Comparison of ENCODE assay signal across 8 cellular contexts in genomic region chr7:98284335-98285036, GRCh38. TPM values are rescaled to one million over a fixed set of nuclear protein-coding genes. Genes with fewer than 3 reads are reported as not detected.
DNase-seq lines count a peak whose midpoint lies in the region; ATAC-seq, FAIRE-seq and TF ChIP-seq lines count a peak whose summit lies in the region.

No MANE protein-coding gene starts in this region.

- BruUV-seq in HepG2 (replicated peaks; lab: Mats Ljungman, UMichigan), result no TSS peak

- H3K27me3 Mint-ChIP-seq in chondrocyte (ENCODE audit: low read depth), result no peaks in the 10 kb centered on the region

- TF ChIP-seq CTCF in AG10803 (conservative IDR thresholded peaks at IDR 0.05; ENCODE audit: low read length), result no peak; the same call in 1 of the 2 replicates
- no peak for TF ChIP-seq CTCF in chondrocyte (IDR thresholded peaks at IDR 0.05)
- no peak for TF ChIP-seq CTCF in HepG2 (CRISPR knock-in tag; IDR thresholded peaks at IDR 0.05)
- TF ChIP-seq CTCF in stomach (IDR thresholded peaks at IDR 0.05), result no peak

- H3K36me3 ChIP-seq in HepG2 (replicated peaks in 1 of 2; ENCODE audit: control insufficient read depth in 1 of 2, insufficient read depth in 2 of 2, low read length in 2 of 2) (peaks cover 3 to 7% of the 10 kb centered on the region in 2 experiments; a peak in 3 of 5 replicates), stomach (peaks cover 0 to 26% (median 15%) of the 10 kb centered on the region in 4 donors)

- peaks cover 61% of the 10 kb centered on the region for H3K4me1 Mint-ChIP-seq in chondrocyte (ENCODE audit: low read depth)

- POLR2A ChIA-PET in HepG2 (lab: Yijun Ruan, JAX), result no interaction called here

- H3K9me3 ChIP-seq in HepG2 (ENCODE audit: low read length), result no peaks in the 10 kb centered on the region
- H3K9me3 ChIP-seq in stomach, result no peaks in the 10 kb centered on the region

- DNase-seq in AG10803 (ENCODE audit: low read depth), result peak; percentile 97
- DNase-seq in KBM-7, result peak; percentile 73
- DNase-seq in chondrocyte (ENCODE audit: low spot score), result peak; percentile 93
- DNase-seq in HepG2 (ENCODE audit: low spot score), result peak; percentile 51
- peak; percentile 85 for DNase-seq in stomach
- DNase-seq in SIG-M5 (lab: John Stamatoyannopoulos, UW), result no peak
- no peak for DNase-seq in activated gamma-delta T cell (lab: John Stamatoyannopoulos, UW)
- no peak for DNase-seq in DMS79 treated with DMSO at 0.1 percent for 48 hours (lab: John Stamatoyannopoulos, UW)

- H3K36me3 Mint-ChIP-seq in chondrocyte (ENCODE audit: low read depth), result peaks cover 15% of the 10 kb centered on the region

- TF ChIP-seq POLR2A in HepG2 (IDR thresholded peaks at IDR 0.05; ENCODE audit: insufficient read depth in 1 of 2, low read depth in 2 of 2, low read length in 2 of 2) (no peak), stomach (IDR thresholded peaks at IDR 0.05) (no peak)

- H3K4me1 ChIP-seq in HepG2 (ENCODE audit: insufficient read depth, low read length), result peaks cover 81% of the 10 kb centered on the region
- peaks cover 75 to 89% (median 83%) of the 10 kb centered on the region in 4 donors for H3K4me1 ChIP-seq in stomach

- H3K4me2 ChIP-seq in HepG2 (ENCODE audit: low read depth, low read length), result peak overlapping the region; percentile 92

- no peak for FAIRE-seq in HepG2 (lab: Jason Lieb, UNC)

- peak overlapping the region; percentile 93 for H3K4me3 ChIP-seq in AG10803 (ENCODE audit: low read length)
- peak overlapping the region in 2 of 3 experiments; percentile 77 to 85; a peak in 3 of 6 replicates for H3K4me3 ChIP-seq in HepG2 (replicated peaks in 1 of 3; ENCODE audit: insufficient read depth in 1 of 3, low read depth in 2 of 3, low read length in 3 of 3)
- peak overlapping the region; percentile 84 to 99 (median 96) for H3K4me3 ChIP-seq in stomach

- H3K4me3 Mint-ChIP-seq in chondrocyte (ENCODE audit: unreplicated experiment), result peak overlapping the region; percentile 85

- H3K9ac ChIP-seq in HepG2 (ENCODE audit: insufficient read depth, low read depth, low read length), result no peak overlapping the region

- peak overlapping the region; percentile 95 for H3K27ac Mint-ChIP-seq in chondrocyte (ENCODE audit: unreplicated experiment)

- TF ChIP-seq RAD21 in HepG2 (CRISPR knock-in tag; IDR thresholded peaks at IDR 0.05), result no peak

- CTCF ChIA-PET in HepG2 (lab: Yijun Ruan, JAX; ENCODE audit: low intra/inter-chr PET ratio, low total read pairs), result no interaction called here

- intact Hi-C loops in HepG2 (cut with micrococcal nuclease; ENCODE audit: unreplicated experiment), result no loop called here
- intact Hi-C loops in stomach (cut with DNase I; ENCODE audit: low total_unique reads), result no loop called here

- H3K27me3 ChIP-seq in HepG2 (ENCODE audit: control insufficient read depth in 1 of 2, insufficient read depth in 2 of 2, low read length in 2 of 2) (no peaks in the 10 kb centered on the region; a peak in 1 of 5 replicates), stomach (no peaks in the 10 kb centered on the region)

- in situ Hi-C loops in KBM-7 (cut with MboI; ENCODE audit: low pct_unique_long_range_greater_than_20kb, low sequenced_read_pairs) (no loop called here), HepG2 (cut with HindIII; ENCODE audit: extremely low pct_ligation_motif_present, low pct_unique_long_range_greater_than_20kb) (loop anchor here (5.0 kb wide), 1 partner anchor 133 kb away; no protein-coding TSS in a partner anchor)

- no peak for TF ChIP-seq EP300 in HepG2 (IDR thresholded peaks at IDR 0.05; ENCODE audit: low read depth in 2 of 2, low read length in 2 of 2)
- TF ChIP-seq EP300 in HepG2 (CRISPR knock-in tag; IDR thresholded peaks at IDR 0.05; ENCODE audit: borderline replicate concordance), result no peak
- no peak for TF ChIP-seq EP300 in stomach (IDR thresholded peaks at IDR 0.05)

- peak; percentile 9 for ATAC-seq in HepG2

- no peak overlapping the region for H2AFZ ChIP-seq in HepG2 (ENCODE audit: low read length)

- peaks cover 34% of the 10 kb centered on the region; the same call in 1 of the 2 replicates for H4K20me1 ChIP-seq in HepG2 (ENCODE audit: insufficient read depth, low read length)

- no peak overlapping the region for H3K27ac ChIP-seq in HepG2 (ENCODE audit: extremely low read length, insufficient read depth, low read length)
- peak overlapping the region; percentile 90 to 99 (median 99) for H3K27ac ChIP-seq in stomach

- H3K9me3 Mint-ChIP-seq in chondrocyte (ENCODE audit: low read depth), result no peaks in the 10 kb centered on the region

- peaks cover 49% of the 10 kb centered on the region for H3K79me2 ChIP-seq in HepG2 (ENCODE audit: insufficient read depth, low read length)

- WGBS in HepG2 (ENCODE audit: low lambda C conversion rate), result 89% methylated on average over 8 of the region's 20 CpGs
- WGBS in stomach, 5 donors, result 6 to 28% (median 21%) methylated on average over 15 to 20 of the region's 20 CpGs

TF ChIP-seq in HepG2, 621 proteins besides CTCF, POLR2A, EP300 and RAD21 (continues in another document):
- TF ChIP-seq ESRRA (CRISPR knock-in tag; IDR thresholded peaks at IDR 0.05; ENCODE audit: low read depth) (no peak), KLF12 (CRISPR knock-in tag; IDR thresholded peaks at IDR 0.05; ENCODE audit: borderline replicate concordance) (no peak), NONO (IDR thresholded peaks at IDR 0.05) (no peak), NONO (CRISPR knock-in tag; conservative IDR thresholded peaks at IDR 0.05) (no peak)

RNA-seq across cellular contexts. Expression of gene BRI3, which starts 3.0 kb away (rescaled TPM):
- total RNA-seq in chondrocyte (264 to 370 TPM (median 359 TPM) in 3 replicates), HepG2 (2016; rRNA removed; fragmentation: Illumina TruSeq; extraction: Trizol) (37.2 and 54.0 TPM in 2 replicates), stomach (10 to 100 TPM in 4 of 5 donors, not detected in 1; 25.9 to 92.8 (median 50.7) TPM)
- 362 and 379 TPM in 2 replicates for total RNA-seq in HepG2 (2016; cell fraction: cytosol; rRNA removed; fragmentation: Illumina TruSeq; extraction: Trizol; ENCODE audit: low read depth)
- total RNA-seq in HepG2 (2016; cell fraction: insoluble cytoplasmic fraction; rRNA removed; fragmentation: Illumina TruSeq; extraction: Trizol), result 32.4 and 58.8 TPM in 2 replicates
- total RNA-seq in HepG2 (2016; cell fraction: membrane; rRNA removed; fragmentation: Illumina TruSeq; extraction: Trizol), result 234 and 253 TPM in 2 replicates
- 25.6 and 29.4 TPM in 2 replicates for total RNA-seq in HepG2 (2016; cell fraction: nucleus; rRNA removed; fragmentation: Illumina TruSeq; extraction: Trizol)
- polyA plus RNA-seq in HepG2 (2011; rRNA removed) (103 and 113 TPM in 2 replicates), stomach (100 to 1,000 TPM; 241 to 411 (median 328) TPM)
- polyA plus RNA-seq in HepG2 (2011; cell fraction: cytosol; rRNA removed), result 80.0 TPM in 2 replicates
- polyA plus RNA-seq in HepG2 (2011; cell fraction: nucleus; rRNA removed), result 27.5 and 33.8 TPM in 2 replicates
- 83.2 and 95.1 TPM in 2 replicates for polyA plus RNA-seq in HepG2 (2012)
- 889 and 952 TPM in 2 replicates for polyA plus RNA-seq in HepG2 (2016; cell fraction: cytosol; fragmentation: Illumina TruSeq; extraction: Trizol; ENCODE audit: low read depth)
- polyA plus RNA-seq in HepG2 (2016; cell fraction: insoluble cytoplasmic fraction; fragmentation: Illumina TruSeq; extraction: Trizol; ENCODE audit: low read depth), result 61.2 and 81.9 TPM in 2 replicates
- polyA plus RNA-seq in HepG2 (2016; cell fraction: membrane; fragmentation: Illumina TruSeq; extraction: Trizol; ENCODE audit: low read depth), result 488 and 495 TPM in 2 replicates
- polyA plus RNA-seq in HepG2 (2016; cell fraction: nucleus; fragmentation: Illumina TruSeq; extraction: Trizol; ENCODE audit: insufficient read depth, low read depth), result 59.1 and 78.9 TPM in 2 replicates
- 61.6 and 63.3 TPM in 2 replicates for polyA minus RNA-seq in HepG2 (2011; rRNA and poly(A)+ RNA removed; ENCODE audit: low replicate concordance)
- 27.4 and 34.8 TPM in 2 replicates for polyA minus RNA-seq in HepG2 (2011; cell fraction: cytosol; rRNA and poly(A)+ RNA removed)
- 22.8 and 23.6 TPM in 2 replicates for polyA minus RNA-seq in HepG2 (2011; cell fraction: nucleus; rRNA and poly(A)+ RNA removed)

RNA-seq across cellular contexts. Expression of gene TECPR1, which starts 32.5 kb away (rescaled TPM):
- total RNA-seq in chondrocyte (27.3 to 33.8 TPM (median 32.0 TPM) in 3 replicates), HepG2 (2016; rRNA removed; fragmentation: Illumina TruSeq; extraction: Trizol) (6.3 and 8.3 TPM in 2 replicates), stomach (10 to 100 TPM; 17.4 to 70.7 (median 35.6) TPM)
- 1.5 and 2.3 TPM in 2 replicates for total RNA-seq in HepG2 (2016; cell fraction: cytosol; rRNA removed; fragmentation: Illumina TruSeq; extraction: Trizol; ENCODE audit: low read depth)
- 5.7 and 9.5 TPM in 2 replicates for total RNA-seq in HepG2 (2016; cell fraction: insoluble cytoplasmic fraction; rRNA removed; fragmentation: Illumina TruSeq; extraction: Trizol)
- total RNA-seq in HepG2 (2016; cell fraction: membrane; rRNA removed; fragmentation: Illumina TruSeq; extraction: Trizol), result 2.0 and 2.8 TPM in 2 replicates
- total RNA-seq in HepG2 (2016; cell fraction: nucleus; rRNA removed; fragmentation: Illumina TruSeq; extraction: Trizol), result 10.0 and 10.5 TPM in 2 replicates
- polyA plus RNA-seq in HepG2 (2011; rRNA removed) (2.3 and 2.5 TPM in 2 replicates), stomach (10 to 100 TPM in 2 of 3 donors, 1 to 10 TPM in 1; 8.8 to 25.1 (median 11.2) TPM)
- polyA plus RNA-seq in HepG2 (2011; cell fraction: cytosol; rRNA removed), result 1.4 and 2.3 TPM in 2 replicates
- polyA plus RNA-seq in HepG2 (2011; cell fraction: nucleus; rRNA removed), result 15.9 and 17.4 TPM in 2 replicates
- 4.7 and 7.6 TPM in 2 replicates for polyA plus RNA-seq in HepG2 (2012)
- 0.37 and 0.40 TPM in 2 replicates for polyA plus RNA-seq in HepG2 (2016; cell fraction: cytosol; fragmentation: Illumina TruSeq; extraction: Trizol; ENCODE audit: low read depth)
- 2.7 and 2.9 TPM in 2 replicates for polyA plus RNA-seq in HepG2 (2016; cell fraction: insoluble cytoplasmic fraction; fragmentation: Illumina TruSeq; extraction: Trizol; ENCODE audit: low read depth)
- 0.61 and 0.71 TPM in 2 replicates for polyA plus RNA-seq in HepG2 (2016; cell fraction: membrane; fragmentation: Illumina TruSeq; extraction: Trizol; ENCODE audit: low read depth)
- 15.6 and 16.9 TPM in 2 replicates for polyA plus RNA-seq in HepG2 (2016; cell fraction: nucleus; fragmentation: Illumina TruSeq; extraction: Trizol; ENCODE audit: insufficient read depth, low read depth)
- 2.3 and 6.5 TPM in 2 replicates for polyA minus RNA-seq in HepG2 (2011; rRNA and poly(A)+ RNA removed; ENCODE audit: low replicate concordance)
- polyA minus RNA-seq in HepG2 (2011; cell fraction: cytosol; rRNA and poly(A)+ RNA removed), result 2.5 and 4.0 TPM in 2 replicates
- polyA minus RNA-seq in HepG2 (2011; cell fraction: nucleus; rRNA and poly(A)+ RNA removed), result 5.9 and 7.1 TPM in 2 replicates

Comparison
In these comparisons a context has a peak if more than half of its experiments do, and no peak if none do; other contexts are left out.
1. DNase-seq: peak in AG10803 (single experiment), KBM-7 (single experiment), chondrocyte (single experiment), HepG2 (single experiment) and stomach (single experiment); none in SIG-M5 (single experiment), activated gamma-delta T cell (single experiment) and DMS79 treated with DMSO at 0.1 percent for 48 hours (single experiment).
2. Peak in every context shown above with its lines, with median percentiles within 50 percentile points of each other: H3K4me3 ChIP-seq.